In the genomic region with DNA sequence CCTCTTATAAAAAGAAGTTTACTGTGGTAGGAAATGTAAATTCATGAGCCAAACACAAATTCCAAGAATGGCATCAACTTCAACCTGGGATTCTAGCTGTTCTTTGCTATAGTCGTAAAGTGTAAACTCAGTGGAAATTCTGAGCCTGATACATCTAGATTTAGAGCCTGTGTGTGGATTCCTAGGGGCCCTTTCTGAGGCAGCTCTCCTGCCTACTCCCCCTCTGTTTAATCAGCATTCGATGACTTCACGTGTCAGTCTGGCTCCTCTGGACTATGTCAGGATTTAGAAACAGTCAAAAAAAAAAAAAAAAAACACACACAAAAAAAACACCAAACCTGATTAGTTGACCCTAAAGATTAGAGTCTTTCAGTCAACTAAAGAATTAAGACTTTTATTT, we compare ENCODE assay signal across 24 cellular contexts.
DNase-seq lines count a peak whose midpoint lies in the region; ATAC-seq, FAIRE-seq and TF ChIP-seq lines count a peak whose summit lies in the region.
"Had no signal": no experiment of that assay in that cellular context is flagged by ENCODE, and none has a peak within 500 bp of the region (broad histone marks: within the 10 kb centered on the region; RNA-seq: fewer than 3 reads in every experiment).

No MANE protein-coding gene starts in this region.

- no peak overlapping the region for H3K23ac ChIP-seq in mesenchymal stem cell (ENCODE audit: low read length in 2 of 2)

- no peak overlapping the region for H2AK5ac ChIP-seq in mesenchymal stem cell (ENCODE audit: low read length, severe bottlenecking)

- H3K4me1 ChIP-seq in right lobe of liver (peaks cover 0 to 9% (median 0%) of the 10 kb centered on the region in 4 donors), HepG2 (ENCODE audit: insufficient read depth, low read length) (no peaks in the 10 kb centered on the region), endodermal cell (ENCODE audit: control insufficient read depth, insufficient read depth, low read length) (no peaks in the 10 kb centered on the region), mesenchymal stem cell (ENCODE audit: control insufficient read depth, insufficient read depth, low read depth, low read length) (no peaks in the 10 kb centered on the region), upper lobe of left lung (peaks cover 0 to 5% (median 0%) of the 10 kb centered on the region in 4 donors)
- no peaks in the 10 kb centered on the region for H3K4me1 ChIP-seq in CD8-positive, alpha-beta T cell (ENCODE audit: insufficient read depth, low read length)

- no peaks in the 10 kb centered on the region for H3K9me3 Mint-ChIP-seq in endodermal cell
- no peaks in the 10 kb centered on the region for H3K9me3 Mint-ChIP-seq in CD8-positive, alpha-beta T cell
- H3K9me3 Mint-ChIP-seq: CD8-positive, alpha-beta memory T cell; IgD-negative memory B cell had no signal

- ATAC-seq in right lobe of liver (peak; percentile 11 to 48 (median 32)), HepG2 (no peak), upper lobe of left lung (ENCODE audit: low FRiP score in 2 of 2) (no peak), GM21390 (IDR thresholded peaks at IDR 0.05; ENCODE audit: unreplicated experiment) (no peak)
- no peak for ATAC-seq in CD8-positive, alpha-beta T cell
- ATAC-seq: GM12878 had no signal

- POLR2A ChIA-PET in HepG2 (lab: Yijun Ruan, JAX), result no interaction called here
- POLR2A ChIA-PET in CD8-positive, alpha-beta T cell (lab: Charles Lee), result no interaction called here

- CTCF ChIA-PET in HepG2 (lab: Yijun Ruan, JAX; ENCODE audit: low intra/inter-chr PET ratio, low total read pairs), result no interaction called here
- CTCF ChIA-PET in CD8-positive, alpha-beta T cell (lab: Charles Lee), result no interaction called here

- H2BK5ac ChIP-seq in mesenchymal stem cell (ENCODE audit: low read depth, low read length, poor library complexity, severe bottlenecking), result no peak overlapping the region

- H3K9ac ChIP-seq in HepG2 (ENCODE audit: insufficient read depth, low read depth, low read length) (no peak overlapping the region), endodermal cell (ENCODE audit: extremely low read depth, low read length, poor library complexity, severe bottlenecking) (no peak overlapping the region), mesenchymal stem cell (ENCODE audit: low read length) (no peak overlapping the region)
- H3K9ac ChIP-seq: BLaER1, GM23248 had no signal

- peak overlapping the region; percentile 52 for H3K27ac Mint-ChIP-seq in endodermal cell
- no peak overlapping the region for H3K27ac Mint-ChIP-seq in CD8-positive, alpha-beta T cell
- H3K27ac Mint-ChIP-seq: CD8-positive, alpha-beta memory T cell; IgD-negative memory B cell had no signal

- FAIRE-seq in HepG2 (lab: Jason Lieb, UNC), result no peak
- FAIRE-seq: D721Med, G401.6, GM12878 had no signal

- H3K79me1 ChIP-seq in mesenchymal stem cell (replicated peaks; ENCODE audit: low read length, poor library complexity, severe bottlenecking), result no peaks in the 10 kb centered on the region

- H3K36me3 ChIP-seq in right lobe of liver, result no peaks in the 10 kb centered on the region
- no peaks in the 10 kb centered on the region for H3K36me3 ChIP-seq in HepG2 (replicated peaks in 1 of 2; ENCODE audit: control insufficient read depth in 1 of 2, insufficient read depth in 2 of 2, low read length in 2 of 2)
- H3K36me3 ChIP-seq in endodermal cell (ENCODE audit: control insufficient read depth, insufficient read depth, low read length), result no peaks in the 10 kb centered on the region
- no peaks in the 10 kb centered on the region for H3K36me3 ChIP-seq in mesenchymal stem cell (ENCODE audit: control insufficient read depth in 1 of 2, insufficient read depth in 2 of 2, low read depth in 1 of 2, low read length in 2 of 2)
- H3K36me3 ChIP-seq in upper lobe of left lung, result no peaks in the 10 kb centered on the region
- H3K36me3 ChIP-seq in CD8-positive, alpha-beta T cell (ENCODE audit: insufficient read depth, low read length), result no peaks in the 10 kb centered on the region
- H3K36me3 ChIP-seq: BLaER1 had no signal

- BruUV-seq in HepG2 (replicated peaks; lab: Mats Ljungman, UMichigan), result no TSS peak

- H3K14ac ChIP-seq in mesenchymal stem cell (ENCODE audit: low read length in 2 of 2), result no peak overlapping the region

- 31% methylated on average over 3 of the region's 3 CpGs for WGBS in right lobe of liver (ENCODE audit: insufficient coverage, low coverage, low lambda C conversion rate, missing lambda C conversion rate)
- WGBS in HepG2 (ENCODE audit: low lambda C conversion rate), result 8% methylated on average over 3 of the region's 3 CpGs
- 58 to 75% methylated on average over 1 to 3 of the region's 3 CpGs for WGBS in endodermal cell (ENCODE audit: insufficient coverage in 1 of 2, insufficient read length in 1 of 2), 2 experiments
- 15% methylated on average over 3 of the region's 3 CpGs for WGBS in mesenchymal stem cell
- WGBS in upper lobe of left lung, 2 donors, result 64 to 71% methylated on average over 3 of the region's 3 CpGs

- H3K4me3 Mint-ChIP-seq in endodermal cell, result no peak overlapping the region
- H3K4me3 Mint-ChIP-seq in CD8-positive, alpha-beta T cell, result no peak overlapping the region
- H3K4me3 Mint-ChIP-seq: CD8-positive, alpha-beta memory T cell; IgD-negative memory B cell had no signal

- no peak for TF ChIP-seq RAD21 in HepG2 (CRISPR knock-in tag; IDR thresholded peaks at IDR 0.05)

- TF ChIP-seq POLR2A in right lobe of liver (IDR thresholded peaks at IDR 0.05) (no peak), HepG2 (IDR thresholded peaks at IDR 0.05; ENCODE audit: insufficient read depth in 1 of 2, low read depth in 2 of 2, low read length in 2 of 2) (no peak), upper lobe of left lung (IDR thresholded peaks at IDR 0.05) (no peak)

- H2BK12ac ChIP-seq in mesenchymal stem cell (ENCODE audit: low read length in 2 of 2), result no peak overlapping the region

- H2AFZ ChIP-seq in HepG2 (ENCODE audit: low read length), result no peak overlapping the region
- no peak overlapping the region for H2AFZ ChIP-seq in mesenchymal stem cell (ENCODE audit: low read depth, low read length)
- H2AFZ ChIP-seq: GM23248 had no signal

- H3K4me2 ChIP-seq in HepG2 (ENCODE audit: low read depth, low read length), result no peak overlapping the region
- no peak overlapping the region for H3K4me2 ChIP-seq in mesenchymal stem cell (ENCODE audit: low read length, poor library complexity, severe bottlenecking)
- H3K4me2 ChIP-seq: BLaER1 had no signal

- H3K4me3 ChIP-seq in right lobe of liver (no peak overlapping the region), HepG2 (replicated peaks in 1 of 3; ENCODE audit: insufficient read depth in 1 of 3, low read depth in 2 of 3, low read length in 3 of 3) (no peak overlapping the region), endodermal cell (ENCODE audit: low read length) (no peak overlapping the region), mesenchymal stem cell (ENCODE audit: insufficient read depth in 1 of 2, low read depth in 1 of 2, low read length in 2 of 2) (no peak overlapping the region), upper lobe of left lung (no peak overlapping the region)
- H3K4me3 ChIP-seq in CD8-positive, alpha-beta T cell (ENCODE audit: low read depth, low read length), result no peak overlapping the region
- H3K4me3 ChIP-seq: BLaER1, GM12878, GM23248 had no signal

- no peak overlapping the region for H4K8ac ChIP-seq in mesenchymal stem cell (ENCODE audit: low read length)

- no peaks in the 10 kb centered on the region for H3K27me3 ChIP-seq in right lobe of liver
- H3K27me3 ChIP-seq in HepG2 (ENCODE audit: control insufficient read depth in 1 of 2, insufficient read depth in 2 of 2, low read length in 2 of 2), result peaks cover 0 to 6% of the 10 kb centered on the region in 2 experiments; a peak in 1 of 5 replicates
- no peaks in the 10 kb centered on the region for H3K27me3 ChIP-seq in endodermal cell (ENCODE audit: control insufficient read depth, insufficient read depth, low read length, poor library complexity, severe bottlenecking)
- H3K27me3 ChIP-seq in mesenchymal stem cell (ENCODE audit: control insufficient read depth in 1 of 2, insufficient read depth in 1 of 2, low read length in 2 of 2), result peaks cover 0 to 16% of the 10 kb centered on the region in 2 experiments
- no peaks in the 10 kb centered on the region for H3K27me3 ChIP-seq in upper lobe of left lung
- H3K27me3 ChIP-seq in CD8-positive, alpha-beta T cell (ENCODE audit: insufficient read depth, low read length), result no peaks in the 10 kb centered on the region
- H3K27me3 ChIP-seq: BLaER1 had no signal

- TF ChIP-seq EP300 in HepG2 (IDR thresholded peaks at IDR 0.05; ENCODE audit: low read depth in 2 of 2, low read length in 2 of 2), result no peak
- TF ChIP-seq EP300 in HepG2 (CRISPR knock-in tag; IDR thresholded peaks at IDR 0.05; ENCODE audit: borderline replicate concordance), result no peak
- no peak for TF ChIP-seq EP300 in upper lobe of left lung (IDR thresholded peaks at IDR 0.05)

- H3K79me2 ChIP-seq in HepG2 (ENCODE audit: insufficient read depth, low read length), result no peaks in the 10 kb centered on the region

- H3K4me1 Mint-ChIP-seq in endodermal cell, result peaks cover 16% of the 10 kb centered on the region
- H3K4me1 Mint-ChIP-seq in CD8-positive, alpha-beta T cell (ENCODE audit: low read depth), result peaks cover 6% of the 10 kb centered on the region

- H3K27me3 Mint-ChIP-seq in endodermal cell (ENCODE audit: insufficient read depth), result no peaks in the 10 kb centered on the region
- H3K27me3 Mint-ChIP-seq in CD8-positive, alpha-beta T cell (ENCODE audit: low read depth), result peaks cover 24% of the 10 kb centered on the region

- TF ChIP-seq CTCF in right lobe of liver (IDR thresholded peaks at IDR 0.05) (no peak), HepG2 (CRISPR knock-in tag; IDR thresholded peaks at IDR 0.05) (no peak), endodermal cell (conservative IDR thresholded peaks at IDR 0.05) (no peak), upper lobe of left lung (IDR thresholded peaks at IDR 0.05) (no peak)
- no peak for TF ChIP-seq CTCF in CD8-positive, alpha-beta T cell (IDR thresholded peaks at IDR 0.05)

- H3K27ac ChIP-seq in right lobe of liver (no peak overlapping the region), HepG2 (ENCODE audit: extremely low read length, insufficient read depth, low read length) (no peak overlapping the region), endodermal cell (ENCODE audit: low read depth, low read length) (no peak overlapping the region), mesenchymal stem cell (ENCODE audit: low read length, poor library complexity, severe bottlenecking) (no peak overlapping the region), upper lobe of left lung (no peak overlapping the region)
- H3K27ac ChIP-seq in CD8-positive, alpha-beta T cell (ENCODE audit: low read depth, low read length), result no peak overlapping the region
- H3K27ac ChIP-seq: BLaER1, GM23248 had no signal

- no peaks in the 10 kb centered on the region for H4K20me1 ChIP-seq in HepG2 (ENCODE audit: insufficient read depth, low read length)
- H4K20me1 ChIP-seq: BLaER1 had no signal

- H2BK15ac ChIP-seq in mesenchymal stem cell (ENCODE audit: low read depth, poor library complexity, severe bottlenecking), result no peak overlapping the region

- in situ Hi-C loops in HepG2 (cut with HindIII; ENCODE audit: extremely low pct_ligation_motif_present, low pct_unique_long_range_greater_than_20kb), result loop anchor here (10.0 kb wide), 1 partner anchor 265 kb away; no protein-coding TSS in a partner anchor

- intact Hi-C loops in right lobe of liver (cut with DNase I) (no loop called here), HepG2 (cut with micrococcal nuclease; ENCODE audit: unreplicated experiment) (loop anchor here (10.0 kb wide), 1 partner anchor 85 kb away; no protein-coding TSS in a partner anchor)
- intact Hi-C loops in CD8-positive, alpha-beta T cell (cut with DNase I, micrococcal nuclease), result loop anchor here in 1 of 2 experiments (5.0 kb wide), 1 partner anchor 962 kb away; no protein-coding TSS in a partner anchor

- H3K18ac ChIP-seq in mesenchymal stem cell (ENCODE audit: low read depth in 1 of 2, low read length in 2 of 2), result no peak overlapping the region

- no peaks in the 10 kb centered on the region for H3K9me3 ChIP-seq in right lobe of liver
- no peaks in the 10 kb centered on the region for H3K9me3 ChIP-seq in HepG2 (ENCODE audit: low read length)
- H3K9me3 ChIP-seq in endodermal cell (ENCODE audit: control insufficient read depth, low read length), result no peaks in the 10 kb centered on the region
- H3K9me3 ChIP-seq in mesenchymal stem cell (ENCODE audit: control insufficient read depth, low read length), result no peaks in the 10 kb centered on the region
- no peaks in the 10 kb centered on the region for H3K9me3 ChIP-seq in upper lobe of left lung
- no peaks in the 10 kb centered on the region for H3K9me3 ChIP-seq in CD8-positive, alpha-beta T cell (ENCODE audit: low read length)
- H3K9me3 ChIP-seq: BLaER1 had no signal

- H4K91ac ChIP-seq in mesenchymal stem cell (ENCODE audit: low read length), result no peak overlapping the region

- DNase-seq in right lobe of liver (no peak), HepG2 (ENCODE audit: low spot score) (no peak), endodermal cell (no peak), mesenchymal stem cell (peak; percentile 35), upper lobe of left lung (no peak)
- no peak for DNase-seq in CD8-positive, alpha-beta T cell
- DNase-seq in NK-92 treated with Interleukin-12 subunit alpha and Interleukin-12 subunit beta, amount 100 ng/mL, for 24 hours (lab: John Stamatoyannopoulos, UW), result no peak
- DNase-seq: 8988T; CD8-positive, alpha-beta memory T cell; DMS79 treated with DMSO at 0.1 percent for 48 hours; GM23248; Kasumi-1; MM.1S; NCI-H1092 treated with DMSO at 0.1 percent for 48 hours; NCI-H1694; NCI-H2107; RPMI8226; SIG-M5 had no signal

- no peaks in the 10 kb centered on the region for H3K36me3 Mint-ChIP-seq in endodermal cell (ENCODE audit: low read depth)
- H3K36me3 Mint-ChIP-seq in CD8-positive, alpha-beta T cell, result no peaks in the 10 kb centered on the region
- H3K36me3 Mint-ChIP-seq: CD8-positive, alpha-beta memory T cell had no signal

- H3K4ac ChIP-seq in mesenchymal stem cell (ENCODE audit: low read depth in 1 of 2, low read length in 2 of 2), result no peak overlapping the region

- no peak overlapping the region for H2BK120ac ChIP-seq in mesenchymal stem cell (ENCODE audit: low read depth, low read length)

Comparison
In these comparisons a context has a peak if more than half of its experiments do, and no peak if none do; other contexts are left out.
1. ATAC-seq: peak in right lobe of liver (4 of 4); none in HepG2 (single experiment), upper lobe of left lung (0 of 2), CD8-positive, alpha-beta T cell (single experiment) and GM21390 (single experiment).